8 cellular contexts compared by ENCODE assay signal in the genomic region with DNA sequence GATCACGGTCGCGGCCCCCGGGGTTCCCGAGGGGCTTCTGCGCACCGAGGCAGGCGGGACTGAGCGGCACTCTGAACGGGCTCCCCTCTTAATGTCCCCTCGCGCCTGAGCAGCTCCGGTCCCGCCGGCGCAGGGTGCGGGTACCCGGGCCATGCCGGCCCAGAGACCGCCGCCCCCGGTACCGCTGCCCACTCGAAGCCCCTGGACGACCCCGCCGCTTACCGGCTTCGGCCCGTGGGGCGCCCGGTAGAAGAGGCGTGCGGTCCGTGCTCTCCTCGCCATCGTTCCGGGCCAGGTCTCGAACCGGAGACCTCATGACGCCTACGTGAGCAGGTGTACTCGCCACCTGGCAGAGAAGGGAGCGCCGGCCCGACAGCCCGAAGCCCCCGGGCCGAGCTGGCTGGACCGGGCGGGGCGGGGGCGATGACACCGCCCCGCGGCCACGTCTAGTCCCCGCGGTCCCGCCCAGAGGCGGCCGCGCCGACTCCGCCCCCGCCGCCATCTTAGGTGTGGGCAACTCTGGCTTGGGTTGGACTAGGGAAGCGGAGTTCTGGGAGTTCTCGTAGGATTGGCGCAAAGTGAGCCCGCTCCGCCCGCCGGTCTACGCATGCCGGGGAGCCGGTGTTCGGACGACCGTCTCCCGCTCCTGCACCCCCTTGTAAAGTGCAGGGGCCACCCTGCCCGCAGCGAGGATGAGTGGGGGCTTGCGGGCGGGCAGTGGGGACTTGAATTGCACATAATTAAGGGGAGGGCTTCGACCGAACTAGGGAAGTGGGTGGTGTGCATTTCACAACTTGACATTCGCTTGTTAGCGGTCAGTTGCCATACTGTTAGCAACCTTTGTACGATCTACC. TPM values are rescaled to one million over a fixed set of nuclear protein-coding genes. Genes with fewer than 3 reads are reported as not detected.
DNase-seq lines count a peak whose midpoint lies in the region; FAIRE-seq and TF ChIP-seq lines count a peak whose summit lies in the region.

Gene SLC17A5 (minus strand): TSS at position 422 of the 854 bp plus-strand sequence. CDS start 106 bp downstream, at position 316.

- peak within 1 kb of the TSS; percentile 99 for H3K4me3 Mint-ChIP-seq in neural crest cell

- H3K9me3 ChIP-seq in MM.1S (replicated peaks; ENCODE audit: insufficient read depth, low read length) (no peaks in the 10 kb centered on the region), stomach (no peaks in the 10 kb centered on the region)

- TF ChIP-seq POLR2A in stomach (IDR thresholded peaks at IDR 0.05): no peak

- TF ChIP-seq CTCF in MM.1S (IDR thresholded peaks at IDR 0.05; ENCODE audit: low read length): no peak
- no peak for TF ChIP-seq CTCF in foreskin fibroblast (IDR thresholded peaks at IDR 0.05; ENCODE audit: low read depth, low read length)
- no peak for TF ChIP-seq CTCF in neural crest cell (conservative IDR thresholded peaks at IDR 0.05)
- TF ChIP-seq CTCF in stomach (IDR thresholded peaks at IDR 0.05): no peak

- peak within 1 kb of the TSS; percentile 95 for H3K4me2 ChIP-seq in MM.1S (ENCODE audit: low read depth, low read length)

- DNase-seq in HCEC 1CT (peak; percentile 95), MM.1S (peak; percentile 94), SHP77 treated with DMSO at 0.1 percent for 48 hours (lab: John Stamatoyannopoulos, UW) (peak; percentile 85), foreskin fibroblast (peak; percentile 93 to 98), neural crest cell (ENCODE audit: low read depth, low spot score) (peak; percentile 78), stomach (peak; percentile 96)
- peak; percentile 83 for DNase-seq in activated gamma-delta T cell treated with anti-CD3 and anti-CD28 coated beads, Interleukin-2, amount 50 U/mL, for 16 hours (ENCODE audit: low read depth)

- intact Hi-C loops in stomach (cut with DNase I; ENCODE audit: low total_unique reads): no loop called here

- H3K4me3 ChIP-seq in MM.1S (ENCODE audit: low read length): peak within 1 kb of the TSS; percentile 90
- H3K4me3 ChIP-seq in foreskin fibroblast (ENCODE audit: low read depth in 1 of 2, low read length in 2 of 2): peak within 1 kb of the TSS; percentile 80 to 98
- peak within 1 kb of the TSS; percentile 75 to 100 (median 96) for H3K4me3 ChIP-seq in stomach

- H3K9me3 Mint-ChIP-seq in neural crest cell: no peaks in the 10 kb centered on the region

- no peak for TF ChIP-seq EP300 in stomach (IDR thresholded peaks at IDR 0.05)

- no peaks in the 10 kb centered on the region for H3K9me2 ChIP-seq in MM.1S (replicated peaks; ENCODE audit: insufficient read depth, low read length)

- peak within 1 kb of the TSS; percentile 99 for H3K27ac Mint-ChIP-seq in neural crest cell (ENCODE audit: unreplicated experiment)

- peak within 1 kb of the TSS; percentile 98 for H2AFZ ChIP-seq in MM.1S (ENCODE audit: low read length)

- peaks cover 8% of the 10 kb centered on the region for H3K79me2 ChIP-seq in MM.1S (ENCODE audit: low read length)

- peak; percentile 42 for FAIRE-seq in G401.6 (lab: Jason Lieb, UNC)

- peaks cover 3% of the 10 kb centered on the region for H3K36me3 Mint-ChIP-seq in neural crest cell (ENCODE audit: low read depth)

- H3K9ac ChIP-seq in MM.1S (ENCODE audit: low read length): peak within 1 kb of the TSS; percentile 99

- no peaks in the 10 kb centered on the region for H3K27me3 Mint-ChIP-seq in neural crest cell (ENCODE audit: low read depth)

- no peaks in the 10 kb centered on the region for H3K36me3 ChIP-seq in MM.1S (replicated peaks; ENCODE audit: insufficient read depth, low read length)
- H3K36me3 ChIP-seq in stomach: peaks cover 4 to 14% (median 8%) of the 10 kb centered on the region in 4 donors

- 0 to 1% (median 0%) methylated on average over 37 to 90 of the region's 90 CpGs for WGBS in stomach, 5 donors

- H3F3A ChIP-seq in MM.1S (ENCODE audit: insufficient read depth, low read length): peaks cover 23% of the 10 kb centered on the region

- H3K27me3 ChIP-seq in MM.1S (replicated peaks; ENCODE audit: insufficient read depth, low read length) (no peaks in the 10 kb centered on the region), stomach (no peaks in the 10 kb centered on the region)

- H4K20me1 ChIP-seq in MM.1S (ENCODE audit: insufficient read depth, low read length): no peaks in the 10 kb centered on the region

- peaks cover 28% of the 10 kb centered on the region for H3K4me1 Mint-ChIP-seq in neural crest cell

- H3K4me1 ChIP-seq in MM.1S (ENCODE audit: low read length) (peaks cover 10% of the 10 kb centered on the region; the same call in 1 of the 2 replicates), stomach (peaks cover 7 to 32% (median 22%) of the 10 kb centered on the region in 4 donors)

- H3K27ac ChIP-seq in MM.1S (ENCODE audit: low read length) (peak within 1 kb of the TSS; percentile 99), stomach (peak within 1 kb of the TSS; percentile 92 to 98 (median 98))

RNA-seq across cellular contexts. Expression of gene SLC17A5, which starts in this region (rescaled TPM):
- total RNA-seq in neural crest cell: 10.7 and 10.8 TPM in 2 replicates
- total RNA-seq in stomach: 10 to 100 TPM in 4 of 5 donors, 1 to 10 TPM in 1; 2.6 to 53.4 (median 14.3) TPM
- 1 to 10 TPM; 2.3 to 5.5 (median 3.0) TPM for polyA plus RNA-seq in stomach

Comparison
In these comparisons a context has a peak if more than half of its experiments do, and no peak if none do; other contexts are left out.
1. Peak in every context shown above with its lines: DNase-seq, H3K4me3 ChIP-seq and H3K27ac ChIP-seq.